19 cellular contexts compared by ENCODE assay signal in the genomic region with DNA sequence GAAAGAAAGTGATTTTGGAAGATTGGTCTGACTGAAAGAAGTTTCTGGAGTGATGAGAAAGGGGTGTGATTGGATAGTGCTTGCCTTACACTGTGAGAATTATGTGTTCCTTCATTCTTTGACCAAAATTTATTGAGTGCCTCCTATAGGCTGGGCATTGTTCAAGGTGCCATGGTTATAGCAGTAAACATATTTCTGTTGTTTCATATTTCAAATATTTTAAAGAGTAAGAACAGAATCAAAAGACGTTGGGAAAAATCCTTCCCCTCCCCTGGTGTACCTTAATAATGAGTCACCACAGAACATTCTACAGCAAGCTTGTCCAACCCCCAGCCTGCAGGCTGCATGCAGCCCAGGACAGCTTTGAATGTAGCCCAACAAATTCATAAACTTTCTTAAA.
DNase-seq lines count a peak whose midpoint lies in the region; ATAC-seq and TF ChIP-seq lines count a peak whose summit lies in the region.
"Had no signal": no experiment of that assay in that cellular context is flagged by ENCODE, and none has a peak within 500 bp of the region (broad histone marks: within the 10 kb centered on the region; RNA-seq: fewer than 3 reads in every experiment).

No MANE protein-coding gene starts in this region.

- H3K4me3 ChIP-seq in RWPE2 (ENCODE audit: severe bottlenecking) (no peak overlapping the region), fibroblast of lung (replicated peaks in 1 of 4; ENCODE audit: control extremely low read depth in 1 of 4, insufficient read depth in 1 of 4, low read depth in 3 of 4, low read length in 4 of 4) (no peak overlapping the region), trophoblast cell (ENCODE audit: low read depth, low read length) (no peak overlapping the region), ovary (no peak overlapping the region)
- H3K4me3 ChIP-seq: MG63, psoas muscle, SJSA1 had no signal

- DNase-seq in RWPE2 (ENCODE audit: low spot score) (no peak), fibroblast of lung (ENCODE audit: low read depth in 2 of 2) (peak; percentile 25 to 28), trophoblast cell (peak; percentile 44 to 79), ovary (no peak), DMS79 treated with DMSO at 0.1 percent for 48 hours (lab: John Stamatoyannopoulos, UW) (no peak), endothelial cell (ENCODE audit: low spot score) (no peak)
- DNase-seq in effector CD4-positive, alpha-beta T cell = no peak
- DNase-seq: activated CD4-positive, alpha-beta T cell treated with anti-CD3 and anti-CD28 coated beads, Interleukin-2, amount 50 U/mL, for 48 hours; anterior cingulate cortex; CD4-positive, CD25-positive, alpha-beta regulatory T cell; DMS153; MG63; midbrain; NCI-H1436 treated with DMSO at 0.1 percent for 48 hours; NCI-H774; psoas muscle had no signal

- H3K9me3 ChIP-seq in RWPE2 (ENCODE audit: severe bottlenecking) = no peaks in the 10 kb centered on the region
- H3K9me3 ChIP-seq in fibroblast of lung (ENCODE audit: control insufficient read depth, insufficient read depth, low read depth, low read length) = no peaks in the 10 kb centered on the region
- H3K9me3 ChIP-seq in trophoblast cell (ENCODE audit: insufficient read depth, low read depth, low read length) = no peaks in the 10 kb centered on the region
- H3K9me3 ChIP-seq in ovary = no peaks in the 10 kb centered on the region
- H3K9me3 ChIP-seq: MG63, psoas muscle, SJSA1 had no signal

- peaks cover 11% of the 10 kb centered on the region for H3K79me1 ChIP-seq in trophoblast cell (ENCODE audit: low read length)

- no peak overlapping the region for H2BK12ac ChIP-seq in trophoblast cell (ENCODE audit: low read length)

- H4K91ac ChIP-seq in trophoblast cell (ENCODE audit: low read depth, low read length) = no peak overlapping the region

- H3K4me3 Mint-ChIP-seq in endothelial cell (ENCODE audit: unreplicated experiment) = no peak overlapping the region
- H3K4me3 Mint-ChIP-seq: CD4-positive, CD25-positive, alpha-beta regulatory T cell; WTC11 had no signal

- no peaks in the 10 kb centered on the region for H3K9me3 Mint-ChIP-seq in endothelial cell (ENCODE audit: unreplicated experiment)
- H3K9me3 Mint-ChIP-seq: CD4-positive, CD25-positive, alpha-beta regulatory T cell; WTC11 had no signal

- H3K18ac ChIP-seq in trophoblast cell (ENCODE audit: low read length) = no peak overlapping the region

- peak overlapping the region; percentile 46 for H4K8ac ChIP-seq in trophoblast cell (ENCODE audit: low read depth, low read length)

- H3K79me2 ChIP-seq in fibroblast of lung (ENCODE audit: control insufficient read depth, insufficient read depth, low read length) (no peaks in the 10 kb centered on the region), trophoblast cell (ENCODE audit: control insufficient read depth, insufficient read depth, low read length, poor library complexity) (no peaks in the 10 kb centered on the region)

- H3K4me1 ChIP-seq in RWPE2 (ENCODE audit: insufficient read depth, poor library complexity, severe bottlenecking) (peaks cover 13% of the 10 kb centered on the region), fibroblast of lung (ENCODE audit: control insufficient read depth, extremely low read depth, insufficient read depth, low read length) (no peaks in the 10 kb centered on the region), trophoblast cell (ENCODE audit: control insufficient read depth in 1 of 2, insufficient read depth in 2 of 2, low read length in 2 of 2) (peaks cover 5 to 15% of the 10 kb centered on the region in 2 experiments), ovary (ENCODE audit: insufficient read depth) (peaks cover 2% of the 10 kb centered on the region)
- H3K4me1 ChIP-seq: psoas muscle, SJSA1 had no signal

- H3K4ac ChIP-seq in trophoblast cell (ENCODE audit: low read depth, low read length) = no peak overlapping the region

- no peaks in the 10 kb centered on the region for H4K20me1 ChIP-seq in fibroblast of lung (ENCODE audit: control insufficient read depth, extremely low read depth, insufficient read depth, low read length)

- peaks cover 2% of the 10 kb centered on the region for H3K4me1 Mint-ChIP-seq in endothelial cell (ENCODE audit: unreplicated experiment)

- H3K27ac ChIP-seq in C4-2B (peak overlapping the region; percentile 96), RWPE2 (ENCODE audit: poor library complexity, severe bottlenecking) (peak overlapping the region; percentile 56), fibroblast of lung (ENCODE audit: insufficient read depth, low read length) (no peak overlapping the region), trophoblast cell (ENCODE audit: low read depth, low read length) (peak overlapping the region; percentile 94), ovary (no peak overlapping the region)
- H3K27ac ChIP-seq: psoas muscle, SJSA1 had no signal

- no peaks in the 10 kb centered on the region for H3K36me3 Mint-ChIP-seq in endothelial cell (ENCODE audit: low read depth, unreplicated experiment)
- H3K36me3 Mint-ChIP-seq: CD4-positive, CD25-positive, alpha-beta regulatory T cell; WTC11 had no signal

- no peak overlapping the region for H3K23ac ChIP-seq in trophoblast cell (ENCODE audit: low read length)

- H3K27me3 ChIP-seq in RWPE2 (ENCODE audit: insufficient read depth, poor library complexity, severe bottlenecking) (no peaks in the 10 kb centered on the region), fibroblast of lung (ENCODE audit: control insufficient read depth, insufficient read depth, low read length) (no peaks in the 10 kb centered on the region), trophoblast cell (ENCODE audit: insufficient read depth, low read length) (no peaks in the 10 kb centered on the region), ovary (no peaks in the 10 kb centered on the region)
- H3K27me3 ChIP-seq: MG63, SJSA1 had no signal

- peak; percentile 89 for ATAC-seq in RWPE2 (ENCODE audit: low read depth)
- ATAC-seq: psoas muscle, WTC11 had no signal

- peaks cover 5% of the 10 kb centered on the region for H3K27me3 Mint-ChIP-seq in endothelial cell (ENCODE audit: unreplicated experiment)

- no peak overlapping the region for H4K12ac ChIP-seq in trophoblast cell (ENCODE audit: low read depth, low read length)

- H3K4me2 ChIP-seq in fibroblast of lung (ENCODE audit: extremely low read depth, insufficient read depth, low read length) (no peak overlapping the region), trophoblast cell (ENCODE audit: low read length) (peak overlapping the region; percentile 9)

- WGBS in trophoblast cell (ENCODE audit: extremely low coverage, insufficient coverage, insufficient read length) = no CpG with 5 or more reads among the region's 1 CpG
- 4 to 15% (median 6%) methylated on average over 1 of the region's 1 CpG for WGBS in ovary, 3 donors

- no peak overlapping the region for H3K14ac ChIP-seq in trophoblast cell (ENCODE audit: low read length)

- no peak for TF ChIP-seq POLR2A in ovary (IDR thresholded peaks at IDR 0.05)

- H2AFZ ChIP-seq in fibroblast of lung (ENCODE audit: low read length) (no peak overlapping the region), trophoblast cell (ENCODE audit: insufficient read depth, low read length, poor library complexity) (no peak overlapping the region)

- peak overlapping the region; percentile 55 for H2BK120ac ChIP-seq in trophoblast cell (ENCODE audit: insufficient read depth, low read length, poor library complexity)

- H3K27ac Mint-ChIP-seq in endothelial cell (ENCODE audit: unreplicated experiment) = no peak overlapping the region
- H3K27ac Mint-ChIP-seq: WTC11 had no signal

- no peaks in the 10 kb centered on the region for H3K36me3 ChIP-seq in RWPE2 (ENCODE audit: low read depth)
- H3K36me3 ChIP-seq in fibroblast of lung (ENCODE audit: control insufficient read depth, insufficient read depth, low read length) = no peaks in the 10 kb centered on the region
- H3K36me3 ChIP-seq in trophoblast cell (ENCODE audit: control insufficient read depth in 1 of 2, insufficient read depth in 2 of 2, low read length in 2 of 2) = no peaks in the 10 kb centered on the region
- no peaks in the 10 kb centered on the region for H3K36me3 ChIP-seq in ovary
- H3K36me3 ChIP-seq: MG63, SJSA1 had no signal

- H3K9ac ChIP-seq in fibroblast of lung (ENCODE audit: insufficient read depth, low read length) (no peak overlapping the region), trophoblast cell (ENCODE audit: low read length) (no peak overlapping the region)

- H2BK5ac ChIP-seq in trophoblast cell (ENCODE audit: low read depth, low read length, poor library complexity) = peak overlapping the region; percentile 62

- intact Hi-C loops in ovary (cut with DNase I) = no loop called here

- no peak overlapping the region for H2AK5ac ChIP-seq in trophoblast cell (ENCODE audit: low read length)

- no peak for TF ChIP-seq CTCF in C4-2B (conservative IDR thresholded peaks at IDR 0.05)
- TF ChIP-seq CTCF in RWPE2 (IDR thresholded peaks at IDR 0.05; ENCODE audit: poor library complexity, severe bottlenecking) = no peak
- TF ChIP-seq CTCF in fibroblast of lung (conservative IDR thresholded peaks at IDR 0.05 in 1 of 2, IDR thresholded peaks at IDR 0.05 in 1 of 2; ENCODE audit: low read depth in 1 of 2, low read length in 2 of 2) = no peak
- TF ChIP-seq CTCF in ovary (IDR thresholded peaks at IDR 0.05) = no peak
- no peak for TF ChIP-seq CTCF in endothelial cell (IDR thresholded peaks at IDR 0.05; ENCODE audit: unreplicated experiment)

- no peak for TF ChIP-seq EP300 in ovary (IDR thresholded peaks at IDR 0.05)

Comparison
In these comparisons a context has a peak if more than half of its experiments do, and no peak if none do; other contexts are left out.
1. H3K27ac ChIP-seq: peak in C4-2B (single experiment), RWPE2 (single experiment) and trophoblast cell (single experiment); none in fibroblast of lung (single experiment) and ovary (0 of 2).
2. DNase-seq: peak in fibroblast of lung (2 of 2) and trophoblast cell (2 of 2); none in RWPE2 (single experiment), ovary (0 of 5), effector CD4-positive, alpha-beta T cell (single experiment), DMS79 treated with DMSO at 0.1 percent for 48 hours (single experiment) and endothelial cell (single experiment).